ENCODE assay signal across 8 cellular contexts in the genomic region with DNA sequence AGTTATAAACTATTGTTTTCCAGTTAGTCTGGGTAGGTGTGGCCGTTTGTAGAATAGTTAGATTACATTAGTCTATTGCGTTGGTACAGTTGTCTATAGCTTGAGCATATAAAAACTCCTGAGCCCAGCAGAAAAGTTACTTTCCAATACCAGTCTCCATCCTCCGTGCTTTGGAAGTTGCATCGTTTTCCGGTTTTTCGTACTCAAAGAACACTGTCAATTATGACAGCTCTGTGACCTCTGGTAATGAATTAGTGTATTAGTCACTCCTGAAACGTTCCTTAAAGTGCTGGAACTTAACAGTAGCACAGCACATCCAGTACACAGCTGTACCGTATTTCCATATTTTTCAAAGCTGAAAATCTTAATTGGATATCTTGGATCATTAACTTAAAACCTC. TPM values are rescaled to one million over a fixed set of nuclear protein-coding genes. Genes with fewer than 3 reads are reported as not detected.
DNase-seq lines count a peak whose midpoint lies in the region; ATAC-seq and FAIRE-seq lines count a peak whose summit lies in the region.

No MANE protein-coding gene starts in this region.

- H3K9me3 Mint-ChIP-seq in activated naive CD4-positive, alpha-beta T cell treated with anti-CD3 and anti-CD28 coated beads, Interleukin-2, amount 10 ng/mL, durations not matched to agents 7 days and 5 days = no peaks in the 10 kb centered on the region
- H3K9me3 Mint-ChIP-seq in activated naive CD4-positive, alpha-beta T cell treated with anti-CD3 and anti-CD28 coated beads, Interleukin-2, amount 50 U/mL, for 72 hours = no peaks in the 10 kb centered on the region

- H3K36me3 ChIP-seq in small intestine (ENCODE audit: control insufficient read depth in 2 of 2, insufficient read depth in 2 of 2, low read length in 2 of 2) = no peaks in the 10 kb centered on the region

- 3 to 6% (median 5%) methylated on average over 8 of the region's 8 CpGs for WGBS in small intestine, 3 donors

- H3K4me3 Mint-ChIP-seq in activated naive CD4-positive, alpha-beta T cell treated with anti-CD3 and anti-CD28 coated beads, Interleukin-2, amount 10 ng/mL, durations not matched to agents 7 days and 5 days = peak overlapping the region; percentile 80

- H3K4me3 ChIP-seq in iPS-11a (ENCODE audit: low read depth, low read length) (peak overlapping the region; percentile 86), small intestine (ENCODE audit: low read depth in 1 of 2, low read length in 2 of 2) (peak overlapping the region in 1 of 2 donors; percentile 99)

- DNase-seq in activated naive CD4-positive, alpha-beta T cell treated with anti-CD3 and anti-CD28 coated beads, Interleukin-2, amount 10 ng/mL, durations not matched to agents 7 days and 5 days = no peak
- no peak for DNase-seq in activated naive CD4-positive, alpha-beta T cell treated with anti-CD3 and anti-CD28 coated beads, Interleukin-2, amount 50 U/mL, for 16 hours
- DNase-seq in activated naive CD4-positive, alpha-beta T cell treated with anti-CD3 and anti-CD28 coated beads, Interleukin-2, amount 50 U/mL, for 72 hours (ENCODE audit: low spot score in 2 of 2) = no peak
- DNase-seq in small intestine (peak; percentile 49), NCI-H2107 (lab: John Stamatoyannopoulos, UW) (no peak), NCI-H187 (lab: John Stamatoyannopoulos, UW) (no peak)
- no peak for DNase-seq in activated effector memory CD4-positive, alpha-beta T cell treated with anti-CD3 and anti-CD28 coated beads, Interleukin-2, amount 50 U/mL, for 16 hours

- peak overlapping the region; percentile 93 to 100 for H3K27ac ChIP-seq in small intestine (ENCODE audit: low read depth in 1 of 2, low read length in 1 of 2)

- H3K27me3 Mint-ChIP-seq in activated naive CD4-positive, alpha-beta T cell treated with anti-CD3 and anti-CD28 coated beads, Interleukin-2, amount 10 ng/mL, durations not matched to agents 7 days and 5 days = peaks cover 9% of the 10 kb centered on the region

- CTCF ChIA-PET in activated naive CD4-positive, alpha-beta T cell treated with anti-CD3 and anti-CD28 coated beads, Interleukin-2, amount 10 ng/mL, durations not matched to agents 7 days and 5 days (lab: Charles Lee) = interaction anchor here (0.7 to 1.9 kb wide), 7 partner anchors 36 to 156 kb away, joined by 3 to 11 read pairs (median 3); no protein-coding TSS in a partner anchor

- ATAC-seq in activated naive CD4-positive, alpha-beta T cell treated with anti-CD3 and anti-CD28 coated beads, Interleukin-2, amount 50 U/mL, for 72 hours = peak; percentile 27 to 45

- H3K4me1 ChIP-seq in small intestine (ENCODE audit: control insufficient read depth in 2 of 2, insufficient read depth in 1 of 2, low read depth in 1 of 2, low read length in 1 of 2) = peaks cover 0 to 6% of the 10 kb centered on the region in 2 donors

- FAIRE-seq in small intestine (lab: Jason Lieb, UNC) = no peak

- peak overlapping the region; percentile 88 for H3K27ac Mint-ChIP-seq in activated naive CD4-positive, alpha-beta T cell treated with anti-CD3 and anti-CD28 coated beads, Interleukin-2, amount 10 ng/mL, durations not matched to agents 7 days and 5 days
- H3K27ac Mint-ChIP-seq in activated naive CD4-positive, alpha-beta T cell treated with anti-CD3 and anti-CD28 coated beads, Interleukin-2, amount 50 U/mL, for 72 hours = peak overlapping the region; percentile 81 to 93

- H3K27me3 ChIP-seq in small intestine (ENCODE audit: control insufficient read depth in 2 of 2, insufficient read depth in 2 of 2, low read length in 2 of 2) = no peaks in the 10 kb centered on the region

- no peaks in the 10 kb centered on the region for H3K9me3 ChIP-seq in small intestine (ENCODE audit: control insufficient read depth, low read depth)

- peaks cover 27% of the 10 kb centered on the region for H3K4me1 Mint-ChIP-seq in activated naive CD4-positive, alpha-beta T cell treated with anti-CD3 and anti-CD28 coated beads, Interleukin-2, amount 10 ng/mL, durations not matched to agents 7 days and 5 days

- H3K36me3 Mint-ChIP-seq in activated naive CD4-positive, alpha-beta T cell treated with anti-CD3 and anti-CD28 coated beads, Interleukin-2, amount 10 ng/mL, durations not matched to agents 7 days and 5 days = peaks cover 2% of the 10 kb centered on the region
- no peaks in the 10 kb centered on the region for H3K36me3 Mint-ChIP-seq in activated naive CD4-positive, alpha-beta T cell treated with anti-CD3 and anti-CD28 coated beads, Interleukin-2, amount 50 U/mL, for 72 hours

RNA-seq across cellular contexts. Expression of a gene that starts 0.8 kb away (rescaled TPM):
- 1 to 10 TPM; 3.6 to 8.4 TPM for total RNA-seq in activated naive CD4-positive, alpha-beta T cell treated with anti-CD3 and anti-CD28 coated beads, Interleukin-2, amount 50 U/mL, for 72 hours
- polyA plus RNA-seq in small intestine = 1 to 10 TPM; 4.4 to 6.5 (median 6.2) TPM

RNA-seq across cellular contexts. Expression of a gene that starts 38.9 kb away (rescaled TPM):
- total RNA-seq in activated naive CD4-positive, alpha-beta T cell treated with anti-CD3 and anti-CD28 coated beads, Interleukin-2, amount 50 U/mL, for 72 hours = 1 to 10 TPM in 1 of 2 donors, under 1 TPM in 1; 0.36 to 1.7 TPM
- polyA plus RNA-seq in small intestine = 10 to 100 TPM in 1 of 3 donors, 1 to 10 TPM in 1, under 1 TPM in 1; 0.67 to 38.3 (median 1.4) TPM

RNA-seq across cellular contexts. Expression of a gene that starts 49.0 kb away (rescaled TPM):
- not detected for total RNA-seq in activated naive CD4-positive, alpha-beta T cell treated with anti-CD3 and anti-CD28 coated beads, Interleukin-2, amount 50 U/mL, for 72 hours
- under 1 TPM in 1 of 3 donors, not detected in 2; 0.91 TPM for polyA plus RNA-seq in small intestine
